Comparison of ENCODE assay signal across 1 cellular context in the genomic region with DNA sequence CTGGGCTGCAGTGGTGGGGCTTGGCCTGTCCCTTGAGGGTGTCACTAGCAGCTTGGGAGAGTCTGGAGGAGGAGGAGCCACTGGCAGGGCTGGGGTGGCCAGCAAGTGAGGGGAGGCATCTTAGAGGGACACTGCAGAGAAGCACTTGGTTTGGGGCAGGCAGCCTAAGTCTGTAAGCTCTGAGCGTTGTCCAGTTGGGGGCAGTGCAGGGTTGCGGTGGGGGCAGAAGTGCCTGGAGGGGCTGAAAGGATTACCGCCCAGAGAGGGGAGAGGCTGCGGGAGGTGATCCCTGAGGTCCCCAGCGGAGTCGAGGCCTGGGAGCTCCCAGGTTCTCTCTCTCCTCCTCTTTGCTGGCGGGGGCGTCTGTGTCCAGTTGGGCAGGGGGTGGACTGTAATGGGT.
TF ChIP-seq lines count a peak whose summit lies in the region.

No MANE protein-coding gene starts in this region.

TF ChIP-seq in H1, 55 proteins besides CTCF, POLR2A, EP300 and RAD21 (continued from another document):
- no peak for TF ChIP-seq EGR1 (IDR thresholded peaks at IDR 0.05; ENCODE audit: borderline replicate concordance, low read depth, low read length)
- TF ChIP-seq BCL11A (IDR thresholded peaks at IDR 0.05; ENCODE audit: low read depth in 2 of 2, low read length in 2 of 2) = no peak
- no peak for TF ChIP-seq GTF2F1 (IDR thresholded peaks at IDR 0.05; ENCODE audit: borderline replicate concordance, low read depth, low read length)
- TF ChIP-seq TAF7 (optimal IDR thresholded peaks at IDR 0.05; ENCODE audit: borderline replicate concordance, low read depth, low read length) = no peak
- no peak for TF ChIP-seq EZH2 (IDR thresholded peaks at IDR 0.05; ENCODE audit: low read depth, low read length, severe bottlenecking)
- no peak for TF ChIP-seq BRCA1 (IDR thresholded peaks at IDR 0.05; ENCODE audit: low read depth, low read length)
- TF ChIP-seq CBX5 (IDR thresholded peaks at IDR 0.05; ENCODE audit: low read depth, low read length) = no peak
- TF ChIP-seq NANOG (IDR thresholded peaks at IDR 0.05; ENCODE audit: insufficient read depth, low read depth, low read length, poor library complexity, severe bottlenecking) = no peak
- TF ChIP-seq SIN3A (conservative IDR thresholded peaks at IDR 0.05 in 1 of 2, IDR thresholded peaks at IDR 0.05 in 1 of 2; ENCODE audit: low read depth in 1 of 2, low read length in 2 of 2) = no peak
